ENCODE assay signal across 9 cellular contexts in genomic region chr3:30628931-30629590, GRCh38. TPM values are rescaled to one million over a fixed set of nuclear protein-coding genes. Genes with fewer than 3 reads are reported as not detected.
DNase-seq lines count a peak whose midpoint lies in the region; ATAC-seq, FAIRE-seq and TF ChIP-seq lines count a peak whose summit lies in the region.
"Had no signal": no experiment of that assay in that cellular context is flagged by ENCODE, and none has a peak within 500 bp of the region (broad histone marks: within the 10 kb centered on the region; RNA-seq: fewer than 3 reads in every experiment).

No MANE protein-coding gene starts in this region.

- peak overlapping the region in 1 of 2 donors; percentile 27 for H3K9ac ChIP-seq in mucosa of rectum (ENCODE audit: low read depth in 1 of 2, low read length in 2 of 2)

- H3K27me3 Mint-ChIP-seq in central memory CD8-positive, alpha-beta T cell: no peaks in the 10 kb centered on the region

- FAIRE-seq in GM12892 (lab: Jason Lieb, UNC): no peak
- FAIRE-seq: endometrium had no signal

- peak overlapping the region; percentile 94 for H3K27ac Mint-ChIP-seq in central memory CD8-positive, alpha-beta T cell (ENCODE audit: low read depth)

- no peaks in the 10 kb centered on the region for H3K9me3 Mint-ChIP-seq in central memory CD8-positive, alpha-beta T cell

- peaks cover 28% of the 10 kb centered on the region for H3K36me3 Mint-ChIP-seq in central memory CD8-positive, alpha-beta T cell (ENCODE audit: insufficient read depth)

- H3K36me3 ChIP-seq in mucosa of rectum (ENCODE audit: control insufficient read depth in 2 of 2, insufficient read depth in 2 of 2, low read length in 2 of 2): no peaks in the 10 kb centered on the region

- DNase-seq in ELF-1 (ENCODE audit: low read depth, low spot score) (peak; percentile 5), NOMO-1 treated with dmso at 0.1 percent for 144 hours (lab: John Stamatoyannopoulos, UW; ENCODE audit: unreplicated experiment) (peak; percentile 43), DMS53 (lab: John Stamatoyannopoulos, UW) (no peak), GM12892 (ENCODE audit: insufficient read length) (no peak), HK-2 (ENCODE audit: unreplicated experiment) (no peak)
- no peak for DNase-seq in central memory CD8-positive, alpha-beta T cell (ENCODE audit: low spot score in 2 of 2)

- peak; percentile 37 for ATAC-seq in central memory CD8-positive, alpha-beta T cell (replicated peaks; ENCODE audit: extremely low read depth, poor library complexity, severe bottlenecking)
- no peak for ATAC-seq in GM19467 (IDR thresholded peaks at IDR 0.05; ENCODE audit: unreplicated experiment)

- H3K4me3 Mint-ChIP-seq in central memory CD8-positive, alpha-beta T cell: peak overlapping the region; percentile 63

- no peak overlapping the region for H3K4me3 ChIP-seq in mucosa of rectum (ENCODE audit: low read length in 2 of 2)

- peaks cover 25 to 45% of the 10 kb centered on the region in 2 donors for H3K4me1 ChIP-seq in mucosa of rectum (ENCODE audit: control insufficient read depth in 2 of 2, insufficient read depth in 2 of 2, low read length in 2 of 2)

- H3K4me1 Mint-ChIP-seq in central memory CD8-positive, alpha-beta T cell: peaks cover 66% of the 10 kb centered on the region

- TF ChIP-seq POLR2A in GM12892 (IDR thresholded peaks at IDR 0.05; ENCODE audit: low read depth, low read length): no peak

- H3K27ac ChIP-seq in mucosa of rectum (ENCODE audit: low read depth in 2 of 2, low read length in 2 of 2): peak overlapping the region; percentile 61 to 70

- H3K9me3 ChIP-seq in mucosa of rectum (ENCODE audit: control insufficient read depth in 2 of 2, low read length in 2 of 2): no peaks in the 10 kb centered on the region

- no peaks in the 10 kb centered on the region for H3K27me3 ChIP-seq in mucosa of rectum (ENCODE audit: control insufficient read depth in 2 of 2, insufficient read depth in 2 of 2, low read length in 2 of 2)

RNA-seq across cellular contexts. Expression of gene TGFBR2, which starts 22.7 kb away (rescaled TPM):
- polyA plus RNA-seq in GM12892 (2012; ENCODE audit: missing spikeins): 0.15 TPM

Comparison
In these comparisons a context has a peak if more than half of its experiments do, and no peak if none do; other contexts are left out.
1. DNase-seq: peak in ELF-1 (single experiment) and NOMO-1 treated with dmso at 0.1 percent for 144 hours (single experiment); none in central memory CD8-positive, alpha-beta T cell (0 of 2), DMS53 (single experiment), GM12892 (single experiment) and HK-2 (single experiment).